In the genomic region with DNA sequence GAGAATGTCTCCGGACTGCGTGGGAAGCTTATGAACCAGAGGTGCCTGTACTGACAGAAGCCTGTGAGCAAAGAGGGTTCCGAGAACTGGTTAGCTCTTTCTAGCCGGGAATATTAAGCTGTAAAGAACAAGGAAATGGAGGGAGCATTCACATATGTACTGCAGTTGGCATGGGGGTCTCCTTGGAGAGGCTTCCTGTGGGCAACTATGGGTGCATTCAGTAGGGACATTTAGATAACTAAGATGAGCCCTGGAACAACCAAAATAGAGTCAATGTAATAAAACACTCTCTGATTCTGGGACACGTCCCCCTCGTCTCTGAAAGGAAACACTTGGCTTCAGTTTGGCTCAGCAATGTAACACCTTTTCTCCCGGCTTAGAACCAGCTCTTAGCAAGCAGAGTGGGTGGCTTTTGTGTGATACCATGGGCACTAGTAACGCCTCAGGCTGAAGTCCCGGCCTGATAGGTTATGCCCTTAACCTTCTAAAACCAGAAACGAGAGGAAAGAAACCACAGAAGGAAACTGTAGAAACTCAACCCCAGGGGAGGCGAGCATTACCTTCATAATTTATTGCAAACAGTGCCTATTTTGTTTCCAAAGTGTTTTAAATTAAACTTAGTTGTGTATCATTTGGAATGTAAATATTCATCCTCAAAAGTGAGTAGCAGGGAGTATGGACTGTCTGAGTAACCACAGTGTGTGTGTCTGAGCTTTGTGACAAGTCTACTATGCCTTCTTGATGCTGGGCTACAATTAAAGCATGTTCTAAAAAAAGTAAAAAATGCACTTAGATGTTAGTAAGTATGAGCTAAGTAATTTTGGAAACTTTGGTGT, we compare ENCODE assay signal across 1 cellular context.
TF ChIP-seq lines count a peak whose summit lies in the region.

No MANE protein-coding gene starts in this region.

TF ChIP-seq in HepG2, 621 proteins besides CTCF, POLR2A, EP300 and RAD21 (continued from another document):
- TF ChIP-seq TP53 (CRISPR knock-in tag; conservative IDR thresholded peaks at IDR 0.05), result 0 out of 2 replicates have a peak, but pooled peaks have one; percentile 32
- 0 out of 2 replicates have a peak, but pooled peaks have one; percentile 21 for TF ChIP-seq RBFOX2 (IDR thresholded peaks at IDR 0.05; ENCODE audit: low read depth, low read length)
- TF ChIP-seq ZNF713 (CRISPR knock-in tag; IDR thresholded peaks at IDR 0.05), result no peak
- TF ChIP-seq, protein P1, sequence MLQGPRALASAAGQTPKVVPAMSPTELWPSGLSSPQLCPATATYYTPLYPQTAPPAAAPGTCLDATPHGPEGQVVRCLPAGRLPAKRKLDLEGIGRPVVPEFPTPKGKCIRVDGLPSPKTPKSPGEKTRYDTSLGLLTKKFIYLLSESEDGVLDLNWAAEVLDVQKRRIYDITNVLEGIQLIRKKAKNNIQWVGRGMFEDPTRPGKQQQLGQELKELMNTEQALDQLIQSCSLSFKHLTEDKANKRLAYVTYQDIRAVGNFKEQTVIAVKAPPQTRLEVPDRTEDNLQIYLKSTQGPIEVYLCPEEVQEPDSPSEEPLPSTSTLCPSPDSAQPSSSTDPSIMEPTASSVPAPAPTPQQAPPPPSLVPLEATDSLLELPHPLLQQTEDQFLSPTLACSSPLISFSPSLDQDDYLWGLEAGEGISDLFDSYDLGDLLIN (CRISPR knock-in tag; IDR thresholded peaks at IDR 0.05; ENCODE audit: borderline replicate concordance), result no peak
- 0 out of 2 replicates have a peak, but pooled peaks have one; percentile 17 for TF ChIP-seq CHD4 (IDR thresholded peaks at IDR 0.05; ENCODE audit: borderline replicate concordance, low read length)
- 0 out of 2 replicates have a peak, but pooled peaks have one; percentile 13 for TF ChIP-seq ZNF337 (CRISPR knock-in tag; IDR thresholded peaks at IDR 0.05; ENCODE audit: borderline replicate concordance, low read depth)
- peak; percentile 80 for TF ChIP-seq ZMYM3 (CRISPR knock-in tag; IDR thresholded peaks at IDR 0.05)
- TF ChIP-seq ZC3H13 (CRISPR knock-in tag; IDR thresholded peaks at IDR 0.05), result 0 out of 2 replicates have a peak, but pooled peaks have one; percentile 62
- TF ChIP-seq, protein P2, sequence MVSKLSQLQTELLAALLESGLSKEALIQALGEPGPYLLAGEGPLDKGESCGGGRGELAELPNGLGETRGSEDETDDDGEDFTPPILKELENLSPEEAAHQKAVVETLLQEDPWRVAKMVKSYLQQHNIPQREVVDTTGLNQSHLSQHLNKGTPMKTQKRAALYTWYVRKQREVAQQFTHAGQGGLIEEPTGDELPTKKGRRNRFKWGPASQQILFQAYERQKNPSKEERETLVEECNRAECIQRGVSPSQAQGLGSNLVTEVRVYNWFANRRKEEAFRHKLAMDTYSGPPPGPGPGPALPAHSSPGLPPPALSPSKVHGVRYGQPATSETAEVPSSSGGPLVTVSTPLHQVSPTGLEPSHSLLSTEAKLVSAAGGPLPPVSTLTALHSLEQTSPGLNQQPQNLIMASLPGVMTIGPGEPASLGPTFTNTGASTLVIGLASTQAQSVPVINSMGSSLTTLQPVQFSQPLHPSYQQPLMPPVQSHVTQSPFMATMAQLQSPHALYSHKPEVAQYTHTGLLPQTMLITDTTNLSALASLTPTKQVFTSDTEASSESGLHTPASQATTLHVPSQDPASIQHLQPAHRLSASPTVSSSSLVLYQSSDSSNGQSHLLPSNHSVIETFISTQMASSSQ (IDR thresholded peaks at IDR 0.05; ENCODE audit: low read depth), result no peak
- TF ChIP-seq, protein P2 (CRISPR knock-in tag; IDR thresholded peaks at IDR 0.05; ENCODE audit: borderline replicate concordance), result no peak
